Comparison of ENCODE assay signal across 26 cellular contexts in the genomic region with DNA sequence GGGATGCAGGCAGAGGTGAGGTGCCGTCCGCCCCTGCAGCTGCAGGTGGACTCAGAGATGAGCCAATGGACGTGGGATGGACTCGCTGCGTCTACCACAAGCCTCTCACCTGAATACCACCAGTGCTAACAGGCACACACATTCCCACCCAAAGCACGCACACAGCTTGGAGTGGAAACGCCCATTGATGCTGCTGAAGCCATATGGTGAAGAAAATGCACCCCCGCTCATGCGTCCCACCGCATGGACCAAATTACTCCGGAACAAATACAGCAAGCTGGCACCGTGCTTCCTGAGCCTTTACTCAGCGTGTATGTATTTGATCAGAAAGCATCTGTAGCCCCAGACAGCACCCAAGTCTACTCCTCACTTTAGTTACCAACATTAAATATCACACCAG. TPM values are rescaled to one million over a fixed set of nuclear protein-coding genes. Genes with fewer than 3 reads are reported as not detected.
"Had no signal": no experiment of that assay in that cellular context is flagged by ENCODE, and none has a peak within 500 bp of the region (broad histone marks: within the 10 kb centered on the region; RNA-seq: fewer than 3 reads in every experiment).

No MANE protein-coding gene starts in this region.

- ATAC-seq: activated CD8-positive, alpha-beta T cell treated with anti-CD3 and anti-CD28 coated beads, Interleukin-2, amount 10 ng/mL, durations not matched to agents 7 days and 5 days; Panc1 had no signal

- H3K4me1 ChIP-seq: SJSA1 had no signal

- H3K4me1 Mint-ChIP-seq: brain had no signal

- H3K27ac Mint-ChIP-seq: activated CD4-positive, alpha-beta T cell treated with anti-CD3 and anti-CD28 coated beads, Interleukin-2, amount 10 ng/mL, durations not matched to agents 24 days and 14 days; activated CD8-positive, alpha-beta T cell treated with anti-CD3 and anti-CD28 coated beads, Interleukin-2, amount 10 ng/mL, durations not matched to agents 7 days and 5 days; activated naive CD4-positive, alpha-beta T cell treated with anti-CD3 and anti-CD28 coated beads, Interleukin-2, amount 50 U/mL, for 24 hours; activated T-cell treated with anti-CD3 and anti-CD28 coated beads, Interleukin-2, amount 50 U/mL, for 24 hours; activated T-helper 2 cell treated with anti-CD3 and anti-CD28 coated beads, Interferon-gamma antibody, Interleukin-2, Interleukin-4, amounts not matched to agents 10 μg/mL and 5 μg/mL and 100 μg/mL, durations not matched to agents 14 hours and 24 hours and 36 hours; T-helper 1 cell treated with Interleukin-12 subunit alpha and Interleukin-12 subunit beta and Interleukin-4 antibody, amounts not matched to agents 30 μg/mL and 1 μg/mL, for 36 hours; T-helper 2 cell treated with Interferon-gamma antibody and Interleukin-4, amounts not matched to agents 5 μg/mL and 100 μg/mL, for 36 hours had no signal

- H3K27me3 Mint-ChIP-seq: activated naive CD4-positive, alpha-beta T cell treated with anti-CD3 and anti-CD28 coated beads, Interleukin-2, amount 50 U/mL, for 24 hours; activated T-cell treated with anti-CD3 and anti-CD28 coated beads, Interleukin-2, amount 50 U/mL, for 24 hours had no signal

- H3K4me3 Mint-ChIP-seq: activated CD4-positive, alpha-beta T cell treated with anti-CD3 and anti-CD28 coated beads, Interleukin-2, amount 10 ng/mL, durations not matched to agents 24 days and 14 days; activated CD8-positive, alpha-beta T cell treated with anti-CD3 and anti-CD28 coated beads, Interleukin-2, amount 10 ng/mL, durations not matched to agents 7 days and 5 days; activated naive CD4-positive, alpha-beta T cell treated with anti-CD3 and anti-CD28 coated beads, Interleukin-2, amount 50 U/mL, for 24 hours; activated T-cell treated with anti-CD3 and anti-CD28 coated beads, Interleukin-2, amount 50 U/mL, for 24 hours; T-helper 1 cell treated with Interleukin-12 subunit alpha and Interleukin-12 subunit beta and Interleukin-4 antibody, amounts not matched to agents 30 μg/mL and 1 μg/mL, for 36 hours; T-helper 2 cell treated with Interferon-gamma antibody and Interleukin-4, amounts not matched to agents 5 μg/mL and 100 μg/mL, for 36 hours had no signal

- H3K36me3 ChIP-seq: SJSA1 had no signal

- H3K36me3 Mint-ChIP-seq: brain had no signal

- DNase-seq: activated CD4-positive, alpha-beta T cell treated with anti-CD3 and anti-CD28 coated beads, Interleukin-2, amount 10 ng/mL, durations not matched to agents 24 days and 14 days; activated CD4-positive, alpha-beta T cell treated with anti-CD3 and anti-CD28 coated beads, Interleukin-2, amount 50 U/mL, for 48 hours; activated CD8-positive, alpha-beta T cell treated with anti-CD3 and anti-CD28 coated beads, Interleukin-2, amount 10 ng/mL, durations not matched to agents 7 days and 5 days; activated gamma-delta T cell; activated naive CD4-positive, alpha-beta T cell treated with Interleukin-2 at 50 U/mL for 16 hours; activated T-cell treated with anti-CD3 and anti-CD28 coated beads, Interleukin-2, amount 50 U/mL, for 24 hours; central memory CD4-positive, alpha-beta T cell; Kasumi-1; KG1; MM.1S; NCI-H1092 treated with DMSO at 0.1 percent for 48 hours; NCI-H1417; NCI-H146; NCI-H1930; NCI-H2081 treated with DMSO at 0.1 percent for 48 hours; RPMI8226; SHP77 treated with DMSO at 0.1 percent for 48 hours; SK-N-SH had no signal

- H3K4me3 ChIP-seq: SJSA1 had no signal

- H3K27me3 ChIP-seq: SJSA1 had no signal

- H3K9me3 ChIP-seq: SK-N-SH had no signal

- H3K27ac ChIP-seq: SJSA1 had no signal

RNA-seq across cellular contexts. Expression of a gene that starts 58.4 kb away (rescaled TPM):
- total RNA-seq: activated CD4-positive, alpha-beta T cell treated with anti-CD3 and anti-CD28 coated beads, Interleukin-2, amount 10 ng/mL, durations not matched to agents 24 days and 14 days; activated CD8-positive, alpha-beta T cell treated with anti-CD3 and anti-CD28 coated beads, Interleukin-2, amount 10 ng/mL, durations not matched to agents 7 days and 5 days; activated T-helper 2 cell treated with anti-CD3 and anti-CD28 coated beads, Interferon-gamma antibody, Interleukin-2, Interleukin-4, amounts not matched to agents 10 μg/mL and 5 μg/mL and 100 μg/mL, durations not matched to agents 14 hours and 24 hours and 36 hours; bronchial epithelial cell; SJSA1 had no signal
